Comparison of ENCODE assay signal across 8 cellular contexts in the genomic region with DNA sequence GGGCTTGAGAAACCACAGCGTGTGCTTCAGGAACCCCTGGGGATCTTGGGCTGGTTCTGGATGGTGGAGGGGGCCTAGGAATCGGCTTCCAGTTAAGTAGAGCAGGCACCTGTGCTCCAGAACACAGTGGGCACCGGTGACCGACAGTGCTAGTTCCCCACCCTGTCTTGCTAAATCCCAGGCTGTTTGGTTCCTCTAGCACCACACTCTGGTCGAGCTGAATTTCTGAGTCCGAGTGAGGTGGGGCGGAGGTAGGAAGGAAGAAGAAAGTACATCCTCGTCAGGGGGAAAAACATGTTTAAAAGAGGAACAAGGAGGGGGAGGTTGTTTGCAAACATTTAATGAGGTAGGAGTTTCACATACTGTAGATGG. TPM values are rescaled to one million over a fixed set of nuclear protein-coding genes. Genes with fewer than 3 reads are reported as not detected.
A peak's percentile ranks its signal among the peaks of the same experiment; 100 is the strongest.
DNase-seq lines count a peak whose midpoint lies in the region; ATAC-seq and TF ChIP-seq lines count a peak whose summit lies in the region.

No MANE protein-coding gene starts in this region.

- ATAC-seq in GM21447 (IDR thresholded peaks at IDR 0.05; ENCODE audit: unreplicated experiment) (peak; percentile 31), HG03575 (IDR thresholded peaks at IDR 0.05; ENCODE audit: extremely low read depth, insufficient number of reproducible peaks, low FRiP score, unreplicated experiment) (peak; percentile 11)
- peak; percentile 11 for ATAC-seq in activated naive CD8-positive, alpha-beta T cell treated with anti-CD3 and anti-CD28 coated beads, Interleukin-2, amount 50 U/mL, for 24 hours

- no peaks in the 10 kb centered on the region for H3K9me3 ChIP-seq in muscle layer of duodenum (ENCODE audit: control insufficient read depth in 1 of 2, low read length in 2 of 2)

- peak overlapping the region; percentile 94 for H3K27ac ChIP-seq in muscle layer of duodenum (ENCODE audit: low read length)

- no peaks in the 10 kb centered on the region for H3K27me3 ChIP-seq in muscle layer of duodenum (ENCODE audit: low read depth, low read length)

- H3K4me3 Mint-ChIP-seq in activated naive CD8-positive, alpha-beta T cell treated with anti-CD3 and anti-CD28 coated beads, Interleukin-2, amount 50 U/mL, for 24 hours = peak overlapping the region; percentile 68

- H3K4me3 ChIP-seq in GM12864 (ENCODE audit: low read depth, low read length) (peak overlapping the region; percentile 39), muscle layer of duodenum (ENCODE audit: low read depth in 1 of 2, low read length in 2 of 2) (peak overlapping the region; percentile 7 to 27)

- peaks cover 91% of the 10 kb centered on the region for H3K4me1 Mint-ChIP-seq in activated naive CD8-positive, alpha-beta T cell treated with anti-CD3 and anti-CD28 coated beads, Interleukin-2, amount 50 U/mL, for 24 hours

- H3K27ac Mint-ChIP-seq in activated naive CD8-positive, alpha-beta T cell treated with anti-CD3 and anti-CD28 coated beads, Interleukin-2, amount 50 U/mL, for 24 hours = peak overlapping the region; percentile 88

- H3K36me3 Mint-ChIP-seq in activated naive CD8-positive, alpha-beta T cell treated with anti-CD3 and anti-CD28 coated beads, Interleukin-2, amount 50 U/mL, for 24 hours (ENCODE audit: low read depth) = peaks cover 15% of the 10 kb centered on the region

- peaks cover 35 to 47% of the 10 kb centered on the region in 2 donors for H3K4me1 ChIP-seq in muscle layer of duodenum (ENCODE audit: control insufficient read depth in 1 of 2, insufficient read depth in 2 of 2, low read length in 2 of 2)

- H3K27me3 Mint-ChIP-seq in activated naive CD8-positive, alpha-beta T cell treated with anti-CD3 and anti-CD28 coated beads, Interleukin-2, amount 50 U/mL, for 24 hours = no peaks in the 10 kb centered on the region

- H3K36me3 ChIP-seq in muscle layer of duodenum (ENCODE audit: control insufficient read depth in 1 of 2, insufficient read depth in 2 of 2, low read length in 2 of 2) = no peaks in the 10 kb centered on the region

- TF ChIP-seq CTCF in GM12864 (IDR thresholded peaks at IDR 0.05; ENCODE audit: low read depth, low read length, missing control alignments) = peak; percentile 22

- DNase-seq in GM12864 (ENCODE audit: low read depth) (peak; percentile 57), LoVo (ENCODE audit: low spot score) (no peak), NCI-H510A treated with DMSO at 0.1 percent for 48 hours (lab: John Stamatoyannopoulos, UW) (no peak), cerebellum (ENCODE audit: low spot score) (no peak)
- DNase-seq in activated naive CD8-positive, alpha-beta T cell treated with anti-CD3 and anti-CD28 coated beads, Interleukin-2, amount 50 U/mL, for 24 hours = peak; percentile 41

- H3K9me3 Mint-ChIP-seq in activated naive CD8-positive, alpha-beta T cell treated with anti-CD3 and anti-CD28 coated beads, Interleukin-2, amount 50 U/mL, for 24 hours = no peaks in the 10 kb centered on the region

RNA-seq across cellular contexts. Expression of a gene that starts 29.1 kb away (rescaled TPM):
- 24.6 TPM for total RNA-seq in cerebellum

Comparison
In these comparisons a context has a peak if more than half of its experiments do, and no peak if none do; other contexts are left out.
1. DNase-seq: peak in GM12864 (single experiment) and activated naive CD8-positive, alpha-beta T cell treated with anti-CD3 and anti-CD28 coated beads, Interleukin-2, amount 50 U/mL, for 24 hours (single experiment); none in LoVo (single experiment), NCI-H510A treated with DMSO at 0.1 percent for 48 hours (single experiment) and cerebellum (single experiment).
2. Peak in every context shown above with its lines, with median percentiles within 50 percentile points of each other: ATAC-seq.